20 cellular contexts compared by ENCODE assay signal in genomic region chr12:125097427-125097826, GRCh38.
"Had no signal": no experiment of that assay in that cellular context is flagged by ENCODE, and none has a peak within 500 bp of the region (broad histone marks: within the 10 kb centered on the region; RNA-seq: fewer than 3 reads in every experiment).

No MANE protein-coding gene starts in this region.

- H3K4me3 ChIP-seq: pancreas, right lobe of liver, testis, tibial nerve, upper lobe of right lung, vagina had no signal

- H3K9me3 ChIP-seq: pancreas, right lobe of liver, testis, tibial nerve, upper lobe of right lung, vagina had no signal

- H3K36me3 ChIP-seq: pancreas, right lobe of liver, upper lobe of right lung, vagina had no signal

- H3K4me1 ChIP-seq: testis had no signal

- H3K27ac ChIP-seq: foreskin keratinocyte, pancreas, right lobe of liver, testis, tibial nerve, upper lobe of right lung, vagina had no signal

- ATAC-seq: effector memory CD8-positive, alpha-beta T cell; foreskin keratinocyte; left lobe of liver; natural killer cell; pancreas; stimulated activated memory B cell treated with anti-CD40 and anti-IgM and Interleukin-4, amounts not matched to agents 10 μg/mL and 1 μg/mL and 100 μg/mL, for 72 hours; upper lobe of right lung had no signal

- H3K9me3 Mint-ChIP-seq: effector memory CD8-positive, alpha-beta T cell; mesothelial cell of epicardium; natural killer cell; neural crest cell; stimulated activated memory B cell treated with anti-CD40 and anti-IgM and Interleukin-4, amounts not matched to agents 10 μg/mL and 1 μg/mL and 100 μg/mL, for 72 hours; stimulated activated naive CD8-positive, alpha-beta T cell treated with anti-CD3 and anti-CD28 coated beads, Interleukin-15, amount 100 ng/mL, for 72 hours had no signal

- DNase-seq: effector memory CD8-positive, alpha-beta T cell; foreskin keratinocyte; head of caudate nucleus; hippocampal formation; kidney glomerular epithelial cell; natural killer cell; nucleus accumbens; pancreas; right lobe of liver; stimulated activated CD4-positive, alpha-beta T cell treated with anti-CD3 and anti-CD28 coated beads, Interleukin-4, amount 100 ng/mL, for 24 hours; stimulated activated naive CD8-positive, alpha-beta T cell treated with anti-CD3 and anti-CD28 coated beads, Interleukin-15, amount 100 ng/mL, for 72 hours; testis; upper lobe of right lung had no signal

- H3K4me1 Mint-ChIP-seq: mesothelial cell of epicardium; stimulated activated memory B cell treated with anti-CD40 and anti-IgM and Interleukin-4, amounts not matched to agents 10 μg/mL and 1 μg/mL and 100 μg/mL, for 72 hours had no signal

- H3K27me3 Mint-ChIP-seq: effector memory CD8-positive, alpha-beta T cell; progenitor cell of endocrine pancreas; stimulated activated memory B cell treated with anti-CD40 and anti-IgM and Interleukin-4, amounts not matched to agents 10 μg/mL and 1 μg/mL and 100 μg/mL, for 72 hours; stimulated activated naive CD8-positive, alpha-beta T cell treated with anti-CD3 and anti-CD28 coated beads, Interleukin-15, amount 100 ng/mL, for 72 hours had no signal

- H3K27ac Mint-ChIP-seq: mesothelial cell of epicardium; natural killer cell; stimulated activated memory B cell treated with anti-CD40 and anti-IgM and Interleukin-4, amounts not matched to agents 10 μg/mL and 1 μg/mL and 100 μg/mL, for 72 hours had no signal

- H3K4me3 Mint-ChIP-seq: effector memory CD8-positive, alpha-beta T cell; mesothelial cell of epicardium; natural killer cell; neural crest cell; stimulated activated memory B cell treated with anti-CD40 and anti-IgM and Interleukin-4, amounts not matched to agents 10 μg/mL and 1 μg/mL and 100 μg/mL, for 72 hours; stimulated activated naive CD8-positive, alpha-beta T cell treated with anti-CD3 and anti-CD28 coated beads, Interleukin-15, amount 100 ng/mL, for 72 hours had no signal

- H3K36me3 Mint-ChIP-seq: natural killer cell had no signal

- H3K27me3 ChIP-seq: foreskin keratinocyte, pancreas, right lobe of liver, testis, tibial nerve, upper lobe of right lung, vagina had no signal
